In genomic region chr19:371501-372160, GRCh38 we compare ENCODE assay signal across 15 cellular contexts. TPM values are rescaled to one million over a fixed set of nuclear protein-coding genes. Genes with fewer than 3 reads are reported as not detected.
DNase-seq lines count a peak whose midpoint lies in the region; ATAC-seq, FAIRE-seq and TF ChIP-seq lines count a peak whose summit lies in the region.
"Had no signal": no experiment of that assay in that cellular context is flagged by ENCODE, and none has a peak within 500 bp of the region (broad histone marks: within the 10 kb centered on the region; RNA-seq: fewer than 3 reads in every experiment).

No MANE protein-coding gene starts in this region.

- peak; percentile 4 for FAIRE-seq in HTR-8/SVneo (lab: Jason Lieb, UNC)
- FAIRE-seq: frontal cortex had no signal

- no peaks in the 10 kb centered on the region for H3K36me3 Mint-ChIP-seq in effector memory CD8-positive, alpha-beta T cell (ENCODE audit: insufficient read depth)
- H3K36me3 Mint-ChIP-seq in osteocyte (ENCODE audit: unreplicated experiment), result no peaks in the 10 kb centered on the region
- H3K36me3 Mint-ChIP-seq: activated naive CD4-positive, alpha-beta T cell treated with anti-CD3 and anti-CD28 coated beads, Interleukin-2, amount 50 U/mL, for 24 hours had no signal

- TF ChIP-seq CTCF in osteocyte (IDR thresholded peaks at IDR 0.05), result no peak

- H3K27me3 Mint-ChIP-seq in effector memory CD8-positive, alpha-beta T cell, result peaks cover 58 to 92% of the 10 kb centered on the region in 2 donors
- peaks cover 47% of the 10 kb centered on the region for H3K27me3 Mint-ChIP-seq in osteocyte (ENCODE audit: unreplicated experiment)

- DNase-seq in HTR-8/SVneo (ENCODE audit: insufficient read length, low spot score), result no peak
- DNase-seq in NCI-H1694 (lab: John Stamatoyannopoulos, UW), result peak; percentile 21
- no peak for DNase-seq in effector memory CD8-positive, alpha-beta T cell
- DNase-seq in osteocyte (ENCODE audit: extremely low spot score, unreplicated experiment), result peak; percentile 53
- no peak for DNase-seq in pons (ENCODE audit: low spot score)
- DNase-seq: activated CD4-positive, CD25-positive, alpha-beta regulatory T cell; DND-41; NCI-H1436; stimulated activated CD4-positive, alpha-beta T cell treated with anti-CD3 and anti-CD28 coated beads, Interleukin-12 subunit alpha, Interleukin-12 subunit beta, amount 100 ng/mL, for 4 hours; T-helper 1 cell had no signal

- no peak overlapping the region for H3K27ac Mint-ChIP-seq in effector memory CD8-positive, alpha-beta T cell
- no peak overlapping the region for H3K27ac Mint-ChIP-seq in osteocyte (ENCODE audit: unreplicated experiment)
- H3K27ac Mint-ChIP-seq: activated naive CD4-positive, alpha-beta T cell treated with anti-CD3 and anti-CD28 coated beads, Interleukin-2, amount 50 U/mL, for 24 hours; stimulated activated naive CD8-positive, alpha-beta T cell treated with anti-CD3 and anti-CD28 coated beads, Interleukin-15, amount 100 ng/mL, for 72 hours had no signal

- peak; percentile 22 for ATAC-seq in effector memory CD8-positive, alpha-beta T cell (replicated peaks)
- no peak for ATAC-seq in GM19397 (IDR thresholded peaks at IDR 0.05; ENCODE audit: unreplicated experiment)
- ATAC-seq in HG03196 (IDR thresholded peaks at IDR 0.05; ENCODE audit: unreplicated experiment), result no peak
- ATAC-seq: stimulated activated naive CD8-positive, alpha-beta T cell treated with anti-CD3 and anti-CD28 coated beads, Interleukin-15, amount 100 ng/mL, for 72 hours had no signal

- no peaks in the 10 kb centered on the region for H3K9me3 Mint-ChIP-seq in effector memory CD8-positive, alpha-beta T cell
- no peaks in the 10 kb centered on the region for H3K9me3 Mint-ChIP-seq in osteocyte (ENCODE audit: unreplicated experiment)
- H3K9me3 Mint-ChIP-seq: activated naive CD4-positive, alpha-beta T cell treated with anti-CD3 and anti-CD28 coated beads, Interleukin-2, amount 50 U/mL, for 24 hours; stimulated activated naive CD8-positive, alpha-beta T cell treated with anti-CD3 and anti-CD28 coated beads, Interleukin-15, amount 100 ng/mL, for 72 hours had no signal

- no peak overlapping the region for H3K4me3 Mint-ChIP-seq in effector memory CD8-positive, alpha-beta T cell
- no peak overlapping the region for H3K4me3 Mint-ChIP-seq in osteocyte (ENCODE audit: unreplicated experiment)
- H3K4me3 Mint-ChIP-seq: activated naive CD4-positive, alpha-beta T cell treated with anti-CD3 and anti-CD28 coated beads, Interleukin-2, amount 50 U/mL, for 24 hours; stimulated activated naive CD8-positive, alpha-beta T cell treated with anti-CD3 and anti-CD28 coated beads, Interleukin-15, amount 100 ng/mL, for 72 hours had no signal

- peaks cover 0 to 3% of the 10 kb centered on the region in 2 donors for H3K4me1 Mint-ChIP-seq in effector memory CD8-positive, alpha-beta T cell (ENCODE audit: low read depth in 2 of 2)
- peaks cover 4% of the 10 kb centered on the region for H3K4me1 Mint-ChIP-seq in osteocyte (ENCODE audit: unreplicated experiment)
- H3K4me1 Mint-ChIP-seq: activated naive CD4-positive, alpha-beta T cell treated with anti-CD3 and anti-CD28 coated beads, Interleukin-2, amount 50 U/mL, for 24 hours; stimulated activated naive CD8-positive, alpha-beta T cell treated with anti-CD3 and anti-CD28 coated beads, Interleukin-15, amount 100 ng/mL, for 72 hours had no signal

RNA-seq across cellular contexts. Expression of gene MIER2, which starts 27.0 kb away (rescaled TPM):
- 31.6 and 35.9 TPM in 2 replicates for total RNA-seq in osteocyte

RNA-seq across cellular contexts. Expression of gene C2CD4C, which starts 37.3 kb away (rescaled TPM):
- 0.97 and 1.2 TPM in 2 replicates for total RNA-seq in osteocyte

Comparison
In these comparisons a context has a peak if more than half of its experiments do, and no peak if none do; other contexts are left out.
1. DNase-seq: peak in NCI-H1694 (single experiment) and osteocyte (single experiment); none in HTR-8/SVneo (single experiment), effector memory CD8-positive, alpha-beta T cell (0 of 3) and pons (single experiment).